ENCODE assay signal across 13 cellular contexts in the genomic region with DNA sequence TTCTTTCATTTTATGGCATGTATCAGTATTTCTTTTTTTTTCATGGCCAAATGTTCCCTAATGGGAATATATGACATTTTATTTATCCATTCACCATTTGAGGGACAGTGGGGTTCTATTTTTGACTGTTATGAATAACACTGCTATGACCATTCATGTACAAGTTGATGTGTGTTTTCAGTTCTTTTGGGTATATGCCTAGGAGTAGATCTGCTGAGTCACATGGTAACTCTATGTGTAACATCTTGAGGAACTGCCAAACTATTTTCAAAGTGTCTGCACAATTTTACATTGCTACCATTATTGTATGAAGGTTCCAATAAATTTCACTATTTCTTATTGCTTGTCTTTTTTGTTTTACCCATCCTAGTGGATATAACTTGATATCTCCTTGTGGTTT.
A peak's percentile ranks its signal among the peaks of the same experiment; 100 is the strongest.
DNase-seq lines count a peak whose midpoint lies in the region; ATAC-seq, FAIRE-seq and TF ChIP-seq lines count a peak whose summit lies in the region.
"Had no signal": no experiment of that assay in that cellular context is flagged by ENCODE, and none has a peak within 500 bp of the region (broad histone marks: within the 10 kb centered on the region; RNA-seq: fewer than 3 reads in every experiment).

No MANE protein-coding gene starts in this region.

- H3K27ac Mint-ChIP-seq in CD14-positive monocyte: peak overlapping the region in 3 of 7 donors; percentile 16 to 63 (median 40)

- H3K4me2 ChIP-seq in fibroblast of lung (ENCODE audit: extremely low read depth, insufficient read depth, low read length): no peak overlapping the region
- H3K4me2 ChIP-seq: KMS-11 had no signal

- H4K20me1 ChIP-seq in fibroblast of lung (ENCODE audit: control insufficient read depth, extremely low read depth, insufficient read depth, low read length): no peaks in the 10 kb centered on the region

- no peak overlapping the region for H2AFZ ChIP-seq in fibroblast of lung (ENCODE audit: low read length)

- peaks cover 0 to 4% of the 10 kb centered on the region in 2 donors for H3K36me3 Mint-ChIP-seq in CD14-positive monocyte

- H3K27ac ChIP-seq in fibroblast of lung (ENCODE audit: insufficient read depth, low read length): no peak overlapping the region
- H3K27ac ChIP-seq: heart right ventricle, KMS-11, neutrophil had no signal

- H3K9me3 ChIP-seq in fibroblast of lung (ENCODE audit: control insufficient read depth, insufficient read depth, low read depth, low read length): no peaks in the 10 kb centered on the region
- H3K9me3 ChIP-seq: heart right ventricle, neutrophil, thoracic aorta had no signal

- DNase-seq in HTR-8/SVneo (ENCODE audit: insufficient read length, low spot score): no peak
- DNase-seq in fibroblast of lung (ENCODE audit: low read depth in 2 of 2): peak; percentile 77 to 82
- DNase-seq in stromal cell of bone marrow (ENCODE audit: low read depth): peak; percentile 79
- DNase-seq in D341Med (ENCODE audit: low spot score): no peak
- no peak for DNase-seq in CD14-positive monocyte (ENCODE audit: low spot score)
- no peak for DNase-seq in left colon
- DNase-seq: dermis blood vessel endothelial cell, heart right ventricle, NCI-H2029 had no signal

- H3K27me3 ChIP-seq in fibroblast of lung (ENCODE audit: control insufficient read depth, insufficient read depth, low read length): no peaks in the 10 kb centered on the region
- H3K27me3 ChIP-seq: heart right ventricle, neutrophil had no signal

- no peaks in the 10 kb centered on the region for H3K36me3 ChIP-seq in fibroblast of lung (ENCODE audit: control insufficient read depth, insufficient read depth, low read length)
- H3K36me3 ChIP-seq: thoracic aorta had no signal

- no peak for TF ChIP-seq CTCF in fibroblast of lung (conservative IDR thresholded peaks at IDR 0.05 in 1 of 2, IDR thresholded peaks at IDR 0.05 in 1 of 2; ENCODE audit: low read depth in 1 of 2, low read length in 2 of 2)
- TF ChIP-seq CTCF in CD14-positive monocyte (IDR thresholded peaks at IDR 0.05): no peak

- ATAC-seq in SK-N-SH treated with all-trans-retinoic acid at 6 μM for 48 hours (peak; percentile 71), left colon (no peak)

- H3K4me1 Mint-ChIP-seq in CD14-positive monocyte: peaks cover 35% of the 10 kb centered on the region

- FAIRE-seq in HTR-8/SVneo (lab: Jason Lieb, UNC): peak; percentile 83

- no peak overlapping the region for H3K4me3 ChIP-seq in fibroblast of lung (replicated peaks in 1 of 4; ENCODE audit: control extremely low read depth in 1 of 4, insufficient read depth in 1 of 4, low read depth in 3 of 4, low read length in 4 of 4)
- H3K4me3 ChIP-seq: heart right ventricle, thoracic aorta had no signal

- no peak overlapping the region for H3K9ac ChIP-seq in fibroblast of lung (ENCODE audit: insufficient read depth, low read length)
- H3K9ac ChIP-seq: KMS-11 had no signal

- H3K4me1 ChIP-seq in fibroblast of lung (ENCODE audit: control insufficient read depth, extremely low read depth, insufficient read depth, low read length): no peaks in the 10 kb centered on the region

- H3K79me2 ChIP-seq in fibroblast of lung (ENCODE audit: control insufficient read depth, insufficient read depth, low read length): no peaks in the 10 kb centered on the region

- H3K9me3 Mint-ChIP-seq in CD14-positive monocyte: peaks cover 0 to 3% (median 0%) of the 10 kb centered on the region in 7 donors

- intact Hi-C loops in CD14-positive monocyte (cut with micrococcal nuclease): no loop called here
- intact Hi-C loops in left colon (cut with DNase I, micrococcal nuclease): no loop called here

- H3K27me3 Mint-ChIP-seq in CD14-positive monocyte (ENCODE audit: low read depth in 3 of 3): no peaks in the 10 kb centered on the region

- H3K4me3 Mint-ChIP-seq in CD14-positive monocyte: no peak overlapping the region

TF ChIP-seq in SK-N-SH treated with all-trans-retinoic acid at 6 μM for 48 hours, 23 proteins besides CTCF, POLR2A, EP300 and RAD21:
- TF ChIP-seq PPARA (CRISPR knock-in tag; IDR thresholded peaks at IDR 0.05; ENCODE audit: borderline replicate concordance) (no peak), ZNF70 (CRISPR knock-in tag; IDR thresholded peaks at IDR 0.05) (peak; percentile 96)

Comparison
In these comparisons a context has a peak if more than half of its experiments do, and no peak if none do; other contexts are left out.
1. DNase-seq: peak in fibroblast of lung (2 of 2) and stromal cell of bone marrow (single experiment); none in HTR-8/SVneo (single experiment), D341Med (single experiment), CD14-positive monocyte (single experiment) and left colon (0 of 2).